17 cellular contexts compared by ENCODE assay signal in the genomic region with DNA sequence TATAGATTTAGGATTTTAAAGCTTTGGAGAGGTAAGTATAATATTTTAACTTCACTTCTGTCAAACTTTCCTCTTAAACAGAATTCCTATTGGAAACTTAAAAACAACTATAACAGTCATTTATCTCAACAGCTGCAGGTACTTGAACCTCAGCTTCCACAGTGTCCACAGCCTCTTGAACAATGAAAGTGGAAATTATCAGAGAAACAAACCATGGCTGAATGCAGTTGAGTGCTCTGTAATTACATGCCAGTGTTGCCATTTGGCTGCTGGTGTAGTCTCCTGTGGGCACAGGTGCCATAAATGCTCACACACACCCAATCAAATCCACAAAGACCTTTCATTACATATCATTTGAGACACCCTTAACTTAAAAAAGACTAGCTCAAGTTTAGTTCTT.
A peak's percentile ranks its signal among the peaks of the same experiment; 100 is the strongest.
DNase-seq lines count a peak whose midpoint lies in the region; ATAC-seq and TF ChIP-seq lines count a peak whose summit lies in the region.
"Had no signal": no experiment of that assay in that cellular context is flagged by ENCODE, and none has a peak within 500 bp of the region (broad histone marks: within the 10 kb centered on the region; RNA-seq: fewer than 3 reads in every experiment).

No MANE protein-coding gene starts in this region.

- H3K9me3 ChIP-seq in left lung (no peaks in the 10 kb centered on the region), suprapubic skin (no peaks in the 10 kb centered on the region)
- H3K9me3 ChIP-seq: body of pancreas, MG63, tibial artery had no signal

- TF ChIP-seq CTCF in left lung (IDR thresholded peaks at IDR 0.05), result no peak
- TF ChIP-seq CTCF in suprapubic skin (IDR thresholded peaks at IDR 0.05), result no peak
- TF ChIP-seq CTCF in lower leg skin (IDR thresholded peaks at IDR 0.05), result no peak

- no peaks in the 10 kb centered on the region for H3K27me3 ChIP-seq in left lung
- H3K27me3 ChIP-seq in suprapubic skin, result no peaks in the 10 kb centered on the region
- H3K27me3 ChIP-seq: body of pancreas, MG63, tibial artery had no signal

- TF ChIP-seq POLR2A in suprapubic skin (IDR thresholded peaks at IDR 0.05), result no peak
- no peak for TF ChIP-seq POLR2A in lower leg skin (IDR thresholded peaks at IDR 0.05)

- DNase-seq in NCI-H1092 treated with DMSO at 0.1 percent for 48 hours (lab: John Stamatoyannopoulos, UW) (peak; percentile 93), NCI-H146 treated with DMSO at 0.1 percent for 48 hours (lab: John Stamatoyannopoulos, UW; ENCODE audit: unreplicated experiment) (peak; percentile 70), NCI-H2227 (lab: John Stamatoyannopoulos, UW; ENCODE audit: unreplicated experiment) (peak; percentile 95), left lung (no peak), suprapubic skin (ENCODE audit: low spot score in 2 of 2) (no peak), posterior cingulate gyrus (no peak), lower leg skin (ENCODE audit: low spot score in 2 of 2) (no peak)
- DNase-seq: activated CD4-positive, CD25-positive, alpha-beta regulatory T cell treated with anti-CD3 and anti-CD28 coated beads, Interleukin-2, amount 50 U/mL, for 72 hours; activated CD8-positive, alpha-beta T cell treated with anti-CD3 and anti-CD28 coated beads for 36 hours; activated gamma-delta T cell; body of pancreas; CD4-positive, alpha-beta T cell; DMS 273 treated with DMSO at 0.1 percent for 48 hours; KBM-7; MG63; tibial artery had no signal

- H3K27ac ChIP-seq in left lung (no peak overlapping the region), suprapubic skin (no peak overlapping the region)
- H3K27ac ChIP-seq: body of pancreas, tibial artery had no signal

- TF ChIP-seq EP300 in suprapubic skin (IDR thresholded peaks at IDR 0.05), result no peak

- H3K36me3 ChIP-seq in left lung, result no peaks in the 10 kb centered on the region
- H3K36me3 ChIP-seq in suprapubic skin, result no peaks in the 10 kb centered on the region
- H3K36me3 ChIP-seq: MG63, tibial artery had no signal

- peak; percentile 59 for ATAC-seq in left lung
- ATAC-seq: activated CD8-positive, alpha-beta T cell treated with anti-CD3 and anti-CD28 coated beads for 36 hours; body of pancreas; sciatic nerve had no signal

- intact Hi-C loops in left lung (cut with DNase I) (no loop called here), posterior cingulate gyrus (cut with DNase I) (no loop called here), lower leg skin (cut with DNase I; ENCODE audit: low total_unique reads) (no loop called here)

- H3K4me3 ChIP-seq in left lung (no peak overlapping the region), suprapubic skin (no peak overlapping the region), lower leg skin (ENCODE audit: low read depth, poor library complexity, severe bottlenecking) (no peak overlapping the region)
- H3K4me3 ChIP-seq: body of pancreas, MG63, tibial artery had no signal

- H3K4me1 ChIP-seq in left lung, result no peaks in the 10 kb centered on the region
- no peaks in the 10 kb centered on the region for H3K4me1 ChIP-seq in suprapubic skin
- H3K4me1 ChIP-seq: body of pancreas, tibial artery had no signal

Comparison
In these comparisons a context has a peak if more than half of its experiments do, and no peak if none do; other contexts are left out.
1. DNase-seq: peak in NCI-H1092 treated with DMSO at 0.1 percent for 48 hours (single experiment), NCI-H146 treated with DMSO at 0.1 percent for 48 hours (single experiment) and NCI-H2227 (single experiment); none in left lung (0 of 2), suprapubic skin (0 of 2), posterior cingulate gyrus (0 of 10) and lower leg skin (0 of 2).